Comparison of ENCODE assay signal across 18 cellular contexts in the genomic region with DNA sequence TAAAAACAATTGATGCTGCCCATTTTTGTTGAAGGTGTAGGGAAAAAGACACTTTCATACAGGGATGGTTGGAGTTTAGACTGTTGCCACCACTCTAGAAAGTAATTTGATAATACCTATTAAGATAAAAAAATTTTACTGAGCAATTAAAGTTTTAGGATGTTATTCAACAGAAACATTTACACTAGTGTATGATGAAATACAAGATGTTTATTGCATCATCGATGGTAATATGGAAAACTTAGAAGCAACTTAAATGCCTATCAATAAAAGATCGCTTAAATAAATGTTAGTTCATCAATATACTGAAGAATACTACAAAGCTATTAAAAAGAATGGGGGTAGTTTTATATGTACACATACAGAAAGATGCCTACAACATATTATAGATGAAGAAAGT. TPM values are rescaled to one million over a fixed set of nuclear protein-coding genes. Genes with fewer than 3 reads are reported as not detected.
DNase-seq lines count a peak whose midpoint lies in the region; FAIRE-seq and TF ChIP-seq lines count a peak whose summit lies in the region.
"Had no signal": no experiment of that assay in that cellular context is flagged by ENCODE, and none has a peak within 500 bp of the region (broad histone marks: within the 10 kb centered on the region; RNA-seq: fewer than 3 reads in every experiment).

No MANE protein-coding gene starts in this region.

- no peaks in the 10 kb centered on the region for H3K9me3 ChIP-seq in kidney (ENCODE audit: control insufficient read depth in 1 of 2, low read length in 2 of 2)
- H3K9me3 ChIP-seq: BLaER1 had no signal

- H3K9me3 Mint-ChIP-seq in CD14-positive monocyte, result peaks cover 0 to 3% (median 0%) of the 10 kb centered on the region in 7 donors
- H3K9me3 Mint-ChIP-seq: CD4-positive, alpha-beta T cell; GM23338; IgD-negative memory B cell had no signal

- no peak overlapping the region for H3K4me3 Mint-ChIP-seq in CD14-positive monocyte
- H3K4me3 Mint-ChIP-seq: CD4-positive, alpha-beta T cell; GM23338; IgD-negative memory B cell had no signal

- no peak for TF ChIP-seq CTCF in CD14-positive monocyte (IDR thresholded peaks at IDR 0.05)
- no peak for TF ChIP-seq CTCF in kidney (IDR thresholded peaks at IDR 0.05; ENCODE audit: borderline replicate concordance, extremely low read depth, insufficient read depth)

- intact Hi-C loops in CD14-positive monocyte (cut with micrococcal nuclease), result no loop called here
- intact Hi-C loops in kidney (cut with DNase I), result no loop called here

- peak; percentile 95 for FAIRE-seq in GM19239 (lab: Jason Lieb, UNC)
- peak; percentile 88 for FAIRE-seq in kidney (lab: Jason Lieb, UNC)
- FAIRE-seq: GM12891 had no signal

- no peak overlapping the region for H3K4me3 ChIP-seq in kidney (ENCODE audit: low read length in 2 of 2)
- H3K4me3 ChIP-seq: BLaER1, GM23338 had no signal

- peaks cover 0 to 15% (median 2%) of the 10 kb centered on the region in 3 donors for H3K27me3 Mint-ChIP-seq in CD14-positive monocyte (ENCODE audit: low read depth in 3 of 3)
- H3K27me3 Mint-ChIP-seq: CD4-positive, alpha-beta T cell; IgD-negative memory B cell had no signal

- no peaks in the 10 kb centered on the region for H3K4me1 ChIP-seq in kidney (ENCODE audit: control insufficient read depth in 1 of 2, insufficient read depth in 1 of 2, low read depth in 1 of 2, low read length in 2 of 2)

- H3K4me1 Mint-ChIP-seq in CD14-positive monocyte, result peaks cover 63% of the 10 kb centered on the region
- H3K4me1 Mint-ChIP-seq: GM23338 had no signal

- H3K27ac ChIP-seq in kidney (ENCODE audit: low read depth in 2 of 2, low read length in 2 of 2), result no peak overlapping the region
- H3K27ac ChIP-seq: BLaER1, KMS-11 had no signal

- H3K27ac Mint-ChIP-seq in CD14-positive monocyte, result peak overlapping the region in 4 of 7 donors; percentile 40 to 75 (median 65)
- H3K27ac Mint-ChIP-seq: CD4-positive, alpha-beta T cell; GM23338; IgD-negative memory B cell had no signal

- peaks cover 4 to 7% of the 10 kb centered on the region in 2 donors for H3K36me3 Mint-ChIP-seq in CD14-positive monocyte

- no peak overlapping the region for H3K9ac ChIP-seq in kidney (ENCODE audit: low read length in 2 of 2)
- H3K9ac ChIP-seq: BLaER1, KMS-11 had no signal

- H3K36me3 ChIP-seq in kidney (ENCODE audit: control insufficient read depth in 1 of 2, insufficient read depth in 2 of 2, low read length in 2 of 2), result no peaks in the 10 kb centered on the region
- H3K36me3 ChIP-seq: BLaER1 had no signal

- DNase-seq in CD14-positive monocyte (ENCODE audit: low spot score) (no peak), GM19239 (ENCODE audit: insufficient read length, low spot score) (no peak), MV-4-11 (lab: John Stamatoyannopoulos, UW) (peak; percentile 11), kidney (no peak), D341Med (ENCODE audit: low spot score) (no peak), mesenteric fat pad (ENCODE audit: low spot score) (no peak), NCI-H2081 treated with DMSO at 0.1 percent for 48 hours (lab: John Stamatoyannopoulos, UW) (no peak)
- DNase-seq: AML-193; Calu3; CD4-positive, alpha-beta T cell; DMS79 treated with DMSO at 0.1 percent for 48 hours; EL; H7 had no signal

RNA-seq across cellular contexts. Expression of a gene that starts 9.2 kb away (rescaled TPM):
- polyA plus RNA-seq in CD14-positive monocyte (10 to 100 TPM; 10.2 to 56.8 TPM), kidney (ENCODE audit: insufficient read depth, low read depth, low replicate concordance) (15.9 TPM)
- total RNA-seq in kidney (80.0 TPM), mesenteric fat pad (448 TPM)
- total RNA-seq: Calu3, GM23338, H7 had no signal
- polyA plus RNA-seq: GM23338, IgD-negative memory B cell had no signal
